Comparison of ENCODE assay signal across 16 cellular contexts in genomic region chr9:136246849-136247550, GRCh38. TPM values are rescaled to one million over a fixed set of nuclear protein-coding genes. Genes with fewer than 3 reads are reported as not detected.
"Had no signal": no experiment of that assay in that cellular context is flagged by ENCODE, and none has a peak within 500 bp of the region (broad histone marks: within the 10 kb centered on the region; RNA-seq: fewer than 3 reads in every experiment).

No MANE protein-coding gene starts in this region.

- H3K9me3 Mint-ChIP-seq: activated B cell treated with CpG ODN at 0.5 μM for 24 hours, memory B cell had no signal

- H3K27ac Mint-ChIP-seq: memory B cell, T-helper 17 cell had no signal

- H3K27ac ChIP-seq: left lung, parathyroid adenoma, SK-N-MC, tibial artery had no signal

- H3K36me3 ChIP-seq: esophagus squamous epithelium, left lung, tibial artery had no signal

- H3K27me3 ChIP-seq: left lung had no signal

- DNase-seq: activated B cell treated with CpG ODN at 0.5 μM for 24 hours; activated CD4-positive, alpha-beta T cell treated with anti-CD3 and anti-CD28 coated beads, Interleukin-2, amount 50 U/mL, for 1 hour; activated effector memory CD4-positive, alpha-beta T cell treated with anti-CD3 and anti-CD28 coated beads, Interleukin-2, amount 50 U/mL, for 16 hours; aorta; esophagus squamous epithelium; foreskin fibroblast; head of caudate nucleus; islet precursor cell; retina; T-helper 17 cell; tibial artery had no signal

- H3K27me3 Mint-ChIP-seq: activated B cell treated with CpG ODN at 0.5 μM for 24 hours, T-helper 17 cell had no signal

- ATAC-seq: left lung, T-helper 17 cell had no signal

- H3K4me3 ChIP-seq: left lung, skin epidermis had no signal

- H3K9me3 ChIP-seq: esophagus squamous epithelium, left lung, tibial artery had no signal

RNA-seq across cellular contexts. Expression of gene LHX3, which starts 42.1 kb away (rescaled TPM):
- total RNA-seq: activated B cell treated with CpG ODN at 0.5 μM for 24 hours, aorta, esophagus squamous epithelium, left lung had no signal

RNA-seq across cellular contexts. Expression of gene CCDC187, which starts 56.9 kb away (rescaled TPM):
- total RNA-seq: aorta, esophagus squamous epithelium had no signal
